ENCODE assay signal across 26 cellular contexts in the genomic region with DNA sequence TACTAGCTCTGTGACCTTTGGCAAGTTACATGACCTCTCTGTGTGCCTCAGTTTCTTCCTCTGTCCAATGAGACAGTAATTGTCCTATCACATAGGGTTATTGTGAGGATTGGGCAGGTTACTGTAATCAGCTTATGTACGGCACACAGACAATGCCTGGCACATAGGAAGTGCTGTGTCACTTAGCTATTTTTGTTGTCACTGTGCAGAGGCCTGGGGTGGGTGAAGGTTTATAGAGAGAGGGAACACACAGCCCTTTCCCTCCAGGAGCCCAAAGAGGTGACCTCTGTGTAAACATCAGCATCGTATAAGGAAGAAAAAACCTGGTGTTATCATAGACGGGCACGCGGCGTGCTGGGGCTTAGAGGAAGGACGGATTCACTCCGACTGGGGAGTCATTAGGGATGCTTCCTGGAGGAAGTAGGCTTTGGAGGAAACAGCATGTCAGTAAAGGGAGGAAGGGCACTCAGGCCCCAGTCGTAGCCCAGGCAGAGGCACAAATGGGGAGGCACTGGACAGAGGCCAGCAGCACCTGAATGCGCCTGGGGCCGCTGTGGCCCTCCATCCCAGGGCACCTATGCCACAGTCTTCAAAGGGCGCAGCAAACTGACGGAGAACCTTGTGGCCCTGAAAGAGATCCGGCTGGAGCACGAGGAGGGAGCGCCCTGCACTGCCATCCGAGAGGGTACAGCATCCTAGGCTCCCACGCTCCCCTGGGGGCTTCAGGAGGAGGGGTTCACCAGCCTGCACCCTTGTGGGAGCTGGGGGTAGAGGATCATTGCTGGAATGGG.
"Had no signal": no experiment of that assay in that cellular context is flagged by ENCODE, and none has a peak within 500 bp of the region (broad histone marks: within the 10 kb centered on the region; RNA-seq: fewer than 3 reads in every experiment).

No MANE protein-coding gene starts in this region.

- H3K4me1 Mint-ChIP-seq: activated naive CD8-positive, alpha-beta T cell treated with anti-CD3 and anti-CD28 coated beads, Interleukin-2, amount 10 ng/mL, durations not matched to agents 7 days and 5 days had no signal

- H3K4me3 ChIP-seq: adrenal gland, MG63, Peyer's patch had no signal

- H3K27ac Mint-ChIP-seq: activated CD8-positive, alpha-beta T cell treated with anti-CD3 and anti-CD28 coated beads, Interleukin-2, amount 10 ng/mL, durations not matched to agents 7 days and 5 days; activated naive CD8-positive, alpha-beta T cell treated with anti-CD3 and anti-CD28 coated beads, Interleukin-2, amount 10 ng/mL, durations not matched to agents 7 days and 5 days; T-helper 1 cell treated with Interleukin-12 subunit alpha and Interleukin-12 subunit beta and Interleukin-4 antibody, amounts not matched to agents 30 μg/mL and 1 μg/mL, for 36 hours; WTC11 had no signal

- ATAC-seq: activated CD8-positive, alpha-beta T cell treated with anti-CD3 and anti-CD28 coated beads, Interleukin-2, amount 10 ng/mL, durations not matched to agents 7 days and 5 days; WTC11 had no signal

- H3K4me3 Mint-ChIP-seq: activated CD8-positive, alpha-beta T cell treated with anti-CD3 and anti-CD28 coated beads, Interleukin-2, amount 10 ng/mL, durations not matched to agents 7 days and 5 days; activated naive CD8-positive, alpha-beta T cell treated with anti-CD3 and anti-CD28 coated beads, Interleukin-2, amount 10 ng/mL, durations not matched to agents 7 days and 5 days; T-helper 1 cell treated with Interleukin-12 subunit alpha and Interleukin-12 subunit beta and Interleukin-4 antibody, amounts not matched to agents 30 μg/mL and 1 μg/mL, for 36 hours; WTC11 had no signal

- H3K9me3 ChIP-seq: adrenal gland, MG63, Peyer's patch had no signal

- H3K27me3 ChIP-seq: adrenal gland, Peyer's patch had no signal

- H3K9me3 Mint-ChIP-seq: activated naive CD8-positive, alpha-beta T cell treated with anti-CD3 and anti-CD28 coated beads, Interleukin-2, amount 10 ng/mL, durations not matched to agents 7 days and 5 days; T-helper 1 cell treated with Interleukin-12 subunit alpha and Interleukin-12 subunit beta and Interleukin-4 antibody, amounts not matched to agents 30 μg/mL and 1 μg/mL, for 36 hours; WTC11 had no signal

- H3K27ac ChIP-seq: adrenal gland, Peyer's patch, RWPE1 had no signal

- H3K36me3 ChIP-seq: MG63 had no signal

- DNase-seq: activated CD4-positive, alpha-beta T cell treated with anti-CD3 and anti-CD28 coated beads for 48 hours; activated CD4-positive, alpha-beta T cell treated with anti-CD3 and anti-CD28 coated beads, Interleukin-2, amount 50 U/mL, for 4 hours; activated CD4-positive, CD25-positive, alpha-beta regulatory T cell treated with anti-CD3 and anti-CD28 coated beads, Interleukin-2, amount 50 U/mL, for 72 hours; activated CD8-positive, alpha-beta memory T cell treated with anti-CD3 and anti-CD28 coated beads, Interleukin-2, amount 50 U/mL, for 48 hours; activated CD8-positive, alpha-beta T cell treated with anti-CD3 and anti-CD28 coated beads, Interleukin-2, amount 10 ng/mL, durations not matched to agents 7 days and 5 days; activated naive CD4-positive, alpha-beta T cell treated with anti-CD3 and anti-CD28 coated beads, Interleukin-2, amount 50 U/mL, for 16 hours; activated naive CD8-positive, alpha-beta T cell treated with anti-CD3 and anti-CD28 coated beads, Interleukin-2, amount 10 ng/mL, durations not matched to agents 7 days and 5 days; activated T-cell treated with anti-CD3 and anti-CD28 coated beads, Interleukin-2, amount 50 U/mL, for 1 hour; adrenal gland; anterior cingulate cortex; MG63; MV-4-11; NCI-H1092 treated with DMSO at 0.1 percent for 48 hours; NCI-H1417 treated with DMSO at 0.1 percent for 48 hours; NCI-H1694; NCI-H2029; NCI-H2107; NCI-H2171 treated with DMSO at 0.1 percent for 48 hours; NCI-H226; NCI-H526; NCI-H774; SHP77 treated with DMSO at 0.1 percent for 48 hours had no signal

- H3K36me3 Mint-ChIP-seq: activated naive CD8-positive, alpha-beta T cell treated with anti-CD3 and anti-CD28 coated beads, Interleukin-2, amount 10 ng/mL, durations not matched to agents 7 days and 5 days had no signal

- H3K27me3 Mint-ChIP-seq: activated naive CD8-positive, alpha-beta T cell treated with anti-CD3 and anti-CD28 coated beads, Interleukin-2, amount 10 ng/mL, durations not matched to agents 7 days and 5 days had no signal
